ENCODE assay signal across 8 cellular contexts in genomic region chr12:76763746-76764675, GRCh38. TPM values are rescaled to one million over a fixed set of nuclear protein-coding genes. Genes with fewer than 3 reads are reported as not detected.
DNase-seq lines count a peak whose midpoint lies in the region; ATAC-seq and TF ChIP-seq lines count a peak whose summit lies in the region.

ZDHHC17 (plus strand) TSS chr12:76764115; CDS start chr12:76764237, 122 bp downstream.

- H3K9me3 ChIP-seq in WERI-Rb-1 (ENCODE audit: severe bottlenecking) (no peaks in the 10 kb centered on the region), breast epithelium (no peaks in the 10 kb centered on the region), iPS-20b (ENCODE audit: insufficient read depth, low read depth, low read length) (no peaks in the 10 kb centered on the region)

- POLR2A ChIA-PET in AG04449 (lab: Yijun Ruan, JAX), result interaction anchor here (0.7 to 1.2 kb wide), 5 partner anchors 38 to 141 kb away, joined by 3 to 7 read pairs (median 5); no protein-coding TSS in a partner anchor

- CTCF ChIA-PET in AG04449 (lab: Yijun Ruan, JAX), result interaction anchor here (0.6 to 2.2 kb wide), 3 partner anchors 27 to 142 kb away, joined by 3 to 13 read pairs (median 4); no protein-coding TSS in a partner anchor

- TF ChIP-seq CTCF in AG04449 (IDR thresholded peaks at IDR 0.05; ENCODE audit: insufficient read depth, low read length, missing control alignments), result no peak
- TF ChIP-seq CTCF in WERI-Rb-1 (IDR thresholded peaks at IDR 0.05; ENCODE audit: low read depth, low read length), result no peak
- peak in 1 of 3 donors; percentile 7 for TF ChIP-seq CTCF in breast epithelium (IDR thresholded peaks at IDR 0.05)

- H3K36me3 ChIP-seq in WERI-Rb-1 (no peaks in the 10 kb centered on the region; the same call in none of the 2 replicates), breast epithelium (no peaks in the 10 kb centered on the region), iPS-20b (ENCODE audit: insufficient read depth, low read depth, low read length) (no peaks in the 10 kb centered on the region)

- peak; percentile 22 for TF ChIP-seq POLR2A in breast epithelium (IDR thresholded peaks at IDR 0.05)

- H3K4me1 ChIP-seq in breast epithelium (peaks cover 0 to 6% of the 10 kb centered on the region in 2 donors), iPS-20b (ENCODE audit: insufficient read depth, low read length) (peaks cover 14% of the 10 kb centered on the region; the same call in 1 of the 2 replicates)

- DNase-seq in AG04449 (ENCODE audit: low read depth, low spot score), result peak; percentile 51
- DNase-seq in NCI-H2227 (lab: John Stamatoyannopoulos, UW; ENCODE audit: unreplicated experiment), result peak; percentile 98
- DNase-seq in WERI-Rb-1, result peak; percentile 96
- peak; percentile 85 to 86 for DNase-seq in breast epithelium (ENCODE audit: low spot score in 2 of 2)

- H3K27me3 ChIP-seq in WERI-Rb-1 (ENCODE audit: insufficient read depth, low read depth, severe bottlenecking) (no peaks in the 10 kb centered on the region), breast epithelium (no peaks in the 10 kb centered on the region), iPS-20b (ENCODE audit: insufficient read depth, low read length) (no peaks in the 10 kb centered on the region)

- intact Hi-C loops in breast epithelium (cut with DNase I; ENCODE audit: low total_unique reads), result no loop called here

- H3K9ac ChIP-seq in iPS-20b (ENCODE audit: low read depth, low read length), result peak within 1 kb of the TSS; percentile 98

- H3K4me3 ChIP-seq in AG04449 (ENCODE audit: low read depth, low read length), result peak within 1 kb of the TSS; percentile 95
- peak within 1 kb of the TSS; percentile 98 for H3K4me3 ChIP-seq in WERI-Rb-1 (ENCODE audit: low read depth, low read length)
- H3K4me3 ChIP-seq in breast epithelium, result peak within 1 kb of the TSS; percentile 78 to 84 (median 78)
- H3K4me3 ChIP-seq in iPS-20b (ENCODE audit: low read length), result peak within 1 kb of the TSS; percentile 97
- peak within 1 kb of the TSS; percentile 52 to 84 (median 68) for H3K4me3 ChIP-seq in skin epidermis

- ATAC-seq in GM18907 (IDR thresholded peaks at IDR 0.05; ENCODE audit: unreplicated experiment), result peak; percentile 94
- ATAC-seq in HG03159 (IDR thresholded peaks at IDR 0.05; ENCODE audit: unreplicated experiment), result peak; percentile 93

- H3K27ac ChIP-seq in WERI-Rb-1 (peak within 1 kb of the TSS; percentile 97), breast epithelium (peak within 1 kb of the TSS; percentile 98), iPS-20b (ENCODE audit: low read length) (peak within 1 kb of the TSS; percentile 98), skin epidermis (peak within 1 kb of the TSS; percentile 86 to 98 (median 95))

RNA-seq across cellular contexts. Expression of gene ZDHHC17, which starts in this region (rescaled TPM):
- 10 to 100 TPM; 51.8 to 86.1 (median 67.2) TPM for total RNA-seq in breast epithelium

Comparison
In these comparisons a context has a peak if more than half of its experiments do, and no peak if none do; other contexts are left out.
1. Peak in every context shown above with its lines: DNase-seq, ATAC-seq, H3K4me3 ChIP-seq and H3K27ac ChIP-seq.